In genomic region chr17:83052241-83052564, GRCh38 we compare ENCODE assay signal across 8 cellular contexts. TPM values are rescaled to one million over a fixed set of nuclear protein-coding genes. Genes with fewer than 3 reads are reported as not detected.
DNase-seq lines count a peak whose midpoint lies in the region; ATAC-seq and TF ChIP-seq lines count a peak whose summit lies in the region.

No MANE protein-coding gene starts in this region.

- DNase-seq in BE2C (no peak), natural killer cell (no peak), DMS53 (lab: John Stamatoyannopoulos, UW) (no peak), HEK293T (ENCODE audit: extremely low spot score) (no peak), NCI-H774 (lab: John Stamatoyannopoulos, UW) (no peak), SK-N-DZ (ENCODE audit: low spot score) (no peak)
- DNase-seq in Jurkat, Clone E6-1 (ENCODE audit: low read depth, low spot score) = no peak

- H3K4me3 Mint-ChIP-seq in natural killer cell = peak overlapping the region; percentile 93

- CTCF ChIA-PET in HEK293T (lab: Yijun Ruan, JAX) = no interaction called here

- peak overlapping the region; percentile 73 for H3K27ac ChIP-seq in cingulate gyrus (ENCODE audit: low read depth, low read length)

- H3K4me1 Mint-ChIP-seq in natural killer cell = peaks cover 27 to 47% of the 10 kb centered on the region in 2 donors

- ATAC-seq in natural killer cell = no peak

- peak overlapping the region; percentile 88 to 92 for H3K27ac Mint-ChIP-seq in natural killer cell

- H3K4me3 ChIP-seq in BE2C (ENCODE audit: low read depth, low read length) = peak overlapping the region; percentile 44
- peak overlapping the region; percentile 57 for H3K4me3 ChIP-seq in Jurkat, Clone E6-1 (ENCODE audit: low read length)

- no peaks in the 10 kb centered on the region for H3K36me3 Mint-ChIP-seq in natural killer cell

- no peaks in the 10 kb centered on the region for H3K9me3 Mint-ChIP-seq in natural killer cell

- no peaks in the 10 kb centered on the region for H3K27me3 Mint-ChIP-seq in natural killer cell (ENCODE audit: low read depth in 2 of 2)

- TF ChIP-seq CTCF in BE2C (IDR thresholded peaks at IDR 0.05; ENCODE audit: low read depth, low read length) = no peak
- no peak for TF ChIP-seq CTCF in natural killer cell (IDR thresholded peaks at IDR 0.05)

- H3K9me3 ChIP-seq in BE2C = no peaks in the 10 kb centered on the region

- intact Hi-C loops in natural killer cell (cut with micrococcal nuclease) = loop anchor here (1.0 to 10.0 kb wide), 2 partner anchors 31 to 187 kb away; no protein-coding TSS in a partner anchor

- H3K4me1 ChIP-seq in BE2C = peaks cover 11% of the 10 kb centered on the region

- no peaks in the 10 kb centered on the region for H3K27me3 ChIP-seq in BE2C

- POLR2A ChIA-PET in HEK293T (lab: Yijun Ruan, JAX) = no interaction called here

- no peaks in the 10 kb centered on the region for H3K36me3 ChIP-seq in BE2C

TF ChIP-seq in HEK293T, 16 proteins besides CTCF, POLR2A, EP300 and RAD21:
- TF ChIP-seq PKNOX1 (IDR thresholded peaks at IDR 0.05) = no peak
- TF ChIP-seq SP1 (IDR thresholded peaks at IDR 0.05) = no peak
- TF ChIP-seq LEF1 (IDR thresholded peaks at IDR 0.05; ENCODE audit: borderline replicate concordance) = no peak
- no peak for TF ChIP-seq CTBP1 (IDR thresholded peaks at IDR 0.05; ENCODE audit: borderline replicate concordance)
- TF ChIP-seq ELF4 (IDR thresholded peaks at IDR 0.05) = no peak
- no peak for TF ChIP-seq ARNT (IDR thresholded peaks at IDR 0.05)
- TF ChIP-seq TARDBP (IDR thresholded peaks at IDR 0.05) = no peak
- no peak for TF ChIP-seq NFRKB (IDR thresholded peaks at IDR 0.05)
- TF ChIP-seq FOXA1 (IDR thresholded peaks at IDR 0.05) = no peak
- no peak for TF ChIP-seq L3MBTL2 (conservative IDR thresholded peaks at IDR 0.05)
- no peak for TF ChIP-seq BHLHE40 (IDR thresholded peaks at IDR 0.05; ENCODE audit: borderline replicate concordance)
- no peak for TF ChIP-seq FOXM1 (IDR thresholded peaks at IDR 0.05; ENCODE audit: borderline replicate concordance)
- TF ChIP-seq SUZ12 (IDR thresholded peaks at IDR 0.05) = no peak
- TF ChIP-seq HDGF (IDR thresholded peaks at IDR 0.05; ENCODE audit: borderline replicate concordance) = no peak
- no peak for TF ChIP-seq FOXK2 (IDR thresholded peaks at IDR 0.05)
- no peak for TF ChIP-seq ZNF384 (IDR thresholded peaks at IDR 0.05)

RNA-seq across cellular contexts. Expression of gene METRNL, which starts 27.2 kb away (rescaled TPM):
- polyA plus RNA-seq in BE2C (2012; ENCODE audit: insufficient read depth, insufficient read length, low read depth) = 25.8 TPM
- polyA plus RNA-seq in Jurkat, Clone E6-1 (2012; ENCODE audit: insufficient read depth, insufficient read length) = 1.3 TPM
- total RNA-seq in natural killer cell = 100 to 1,000 TPM; 227 to 390 (median 325) TPM
- 6.8 and 13.6 TPM in 2 replicates for polyA plus RNA-seq in SK-N-DZ (2014; cell fraction: cytosol; rRNA removed)
- polyA plus RNA-seq in SK-N-DZ (2014; cell fraction: nucleus; rRNA removed) = 4.5 and 6.9 TPM in 2 replicates
